In genomic region chr15:38724827-38725226, GRCh38 we compare ENCODE assay signal across 16 cellular contexts.
A peak's percentile ranks its signal among the peaks of the same experiment; 100 is the strongest.
DNase-seq lines count a peak whose midpoint lies in the region; ATAC-seq, FAIRE-seq and TF ChIP-seq lines count a peak whose summit lies in the region.
"Had no signal": no experiment of that assay in that cellular context is flagged by ENCODE, and none has a peak within 500 bp of the region (broad histone marks: within the 10 kb centered on the region; RNA-seq: fewer than 3 reads in every experiment).

No MANE protein-coding gene starts in this region.

- H3K4me1 ChIP-seq in DND-41 (ENCODE audit: insufficient read depth, low read length) (no peaks in the 10 kb centered on the region), RWPE2 (ENCODE audit: insufficient read depth, poor library complexity, severe bottlenecking) (no peaks in the 10 kb centered on the region)

- ATAC-seq in DND-41 (ENCODE audit: insufficient read depth, low read depth) (no peak), RWPE2 (ENCODE audit: low read depth) (no peak)

- H4K20me1 ChIP-seq in DND-41 (ENCODE audit: insufficient read depth, low read length) = no peaks in the 10 kb centered on the region

- H3K79me2 ChIP-seq in DND-41 (ENCODE audit: insufficient read depth, low read length) = no peaks in the 10 kb centered on the region

- peaks cover 7% of the 10 kb centered on the region for H3K27me3 ChIP-seq in DND-41 (ENCODE audit: insufficient read depth, low read length, poor library complexity)
- H3K27me3 ChIP-seq in RWPE2 (ENCODE audit: insufficient read depth, poor library complexity, severe bottlenecking) = no peaks in the 10 kb centered on the region

- peak; percentile 21 for TF ChIP-seq CTCF in DND-41 (IDR thresholded peaks at IDR 0.05; ENCODE audit: borderline replicate concordance, extremely low read depth, low read length, poor library complexity, severe bottlenecking)
- peak; percentile 22 for TF ChIP-seq CTCF in RWPE2 (IDR thresholded peaks at IDR 0.05; ENCODE audit: poor library complexity, severe bottlenecking)
- peak; percentile 19 for TF ChIP-seq CTCF in fibroblast of villous mesenchyme (IDR thresholded peaks at IDR 0.05; ENCODE audit: insufficient read depth, low read depth, low read length)
- TF ChIP-seq CTCF in D721Med (IDR thresholded peaks at IDR 0.05; ENCODE audit: insufficient read depth, missing control alignments) = no peak

- H3K9me3 ChIP-seq in DND-41 (ENCODE audit: insufficient read depth, low read length, severe bottlenecking) (no peaks in the 10 kb centered on the region), RWPE2 (ENCODE audit: severe bottlenecking) (no peaks in the 10 kb centered on the region)

- FAIRE-seq in D721Med (lab: Jason Lieb, UNC) = no peak
- FAIRE-seq: G401.6 had no signal

- no peak for DNase-seq in DND-41
- peak; percentile 45 for DNase-seq in HT-29 (ENCODE audit: low spot score)
- no peak for DNase-seq in RWPE2 (ENCODE audit: low spot score)
- DNase-seq in fibroblast of villous mesenchyme (ENCODE audit: low read depth) = no peak
- no peak for DNase-seq in NCI-H510A (lab: John Stamatoyannopoulos, UW)
- no peak for DNase-seq in D721Med (ENCODE audit: insufficient read length, low spot score)
- no peak for DNase-seq in activated CD4-positive, alpha-beta T cell treated with anti-CD3 and anti-CD28 coated beads, Interleukin-2, amount 50 U/mL, for 48 hours
- DNase-seq: Calu3; CD4-positive, alpha-beta T cell; DMS79; GOT3; NCI-H1048; NCI-H446; NCI-H748 treated with DMSO at 0.1 percent for 48 hours; SIG-M5 had no signal

- no peak overlapping the region for H3K4me2 ChIP-seq in DND-41 (ENCODE audit: insufficient read depth, low read length)

- H3K4me3 ChIP-seq in DND-41 (ENCODE audit: low read depth in 1 of 2, low read length in 2 of 2) = no peak overlapping the region
- no peak overlapping the region for H3K4me3 ChIP-seq in RWPE2 (ENCODE audit: severe bottlenecking)
- H3K4me3 ChIP-seq in fibroblast of villous mesenchyme (ENCODE audit: low read depth, low read length) = no peak overlapping the region

- H3K9ac ChIP-seq in DND-41 (ENCODE audit: low read depth, low read length) = no peak overlapping the region

- H3K36me3 ChIP-seq in DND-41 (ENCODE audit: insufficient read depth, low read length) = no peaks in the 10 kb centered on the region
- H3K36me3 ChIP-seq in RWPE2 (ENCODE audit: low read depth) = no peaks in the 10 kb centered on the region

- H3K27ac ChIP-seq in DND-41 (ENCODE audit: low read length) (no peak overlapping the region), RWPE2 (ENCODE audit: poor library complexity, severe bottlenecking) (no peak overlapping the region)

- no peak overlapping the region for H2AFZ ChIP-seq in DND-41 (ENCODE audit: low read depth, low read length)
